Comparison of ENCODE assay signal across 13 cellular contexts in the genomic region with DNA sequence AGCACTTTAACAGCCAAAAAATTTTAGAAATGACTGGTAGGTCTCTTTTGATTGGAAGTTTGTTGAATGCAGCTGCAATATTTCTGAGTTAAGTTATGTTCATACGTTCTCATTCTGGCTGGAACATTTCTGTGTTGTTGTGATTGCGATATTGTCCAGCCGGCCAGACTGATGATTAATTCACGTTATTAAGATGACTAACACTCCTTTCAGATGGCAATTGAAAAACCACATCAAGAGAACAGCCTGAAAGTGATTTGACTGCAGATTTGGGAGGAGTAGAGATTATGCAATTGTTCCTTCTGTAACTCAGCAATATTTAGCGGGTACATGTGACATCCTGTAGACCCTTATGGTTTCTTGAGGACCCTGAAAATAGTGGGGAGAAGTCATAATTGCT.
A peak's percentile ranks its signal among the peaks of the same experiment; 100 is the strongest.
DNase-seq lines count a peak whose midpoint lies in the region; ATAC-seq and TF ChIP-seq lines count a peak whose summit lies in the region.
"Had no signal": no experiment of that assay in that cellular context is flagged by ENCODE, and none has a peak within 500 bp of the region (broad histone marks: within the 10 kb centered on the region; RNA-seq: fewer than 3 reads in every experiment).

No MANE protein-coding gene starts in this region.

- H3K36me3 ChIP-seq in SK-N-SH (replicated peaks in 1 of 2; ENCODE audit: control insufficient read depth in 1 of 2, insufficient read depth in 2 of 2, low read length in 1 of 2), result no peaks in the 10 kb centered on the region
- no peaks in the 10 kb centered on the region for H3K36me3 ChIP-seq in OCI-LY3 (replicated peaks; ENCODE audit: low read depth, low read length)
- H3K36me3 ChIP-seq in fibroblast of lung (ENCODE audit: control insufficient read depth, insufficient read depth, low read length), result no peaks in the 10 kb centered on the region
- H3K36me3 ChIP-seq in upper lobe of left lung, result no peaks in the 10 kb centered on the region

- DNase-seq in SK-N-SH (no peak), fibroblast of lung (ENCODE audit: low read depth in 2 of 2) (peak; percentile 69 to 89), upper lobe of left lung (peak in 1 of 2 donors; percentile 54), immature natural killer cell (no peak), cortex of kidney (lab: John Stamatoyannopoulos, UW) (no peak), T-helper 1 cell (no peak)
- DNase-seq: NCI-H2227 treated with DMSO at 0.1 percent for 48 hours, retina, T-cell had no signal

- H3K27ac ChIP-seq in SK-N-SH (ENCODE audit: low read depth in 2 of 2, low read length in 1 of 2), result no peak overlapping the region
- H3K27ac ChIP-seq in OCI-LY3 (ENCODE audit: low read length), result no peak overlapping the region
- H3K27ac ChIP-seq in fibroblast of lung (ENCODE audit: insufficient read depth, low read length), result no peak overlapping the region
- H3K27ac ChIP-seq in upper lobe of left lung, result peak overlapping the region in 1 of 4 donors; percentile 46

- H3K9ac ChIP-seq in SK-N-SH (no peak overlapping the region), OCI-LY3 (ENCODE audit: low read length) (no peak overlapping the region), fibroblast of lung (ENCODE audit: insufficient read depth, low read length) (no peak overlapping the region)

- no peak overlapping the region for H3K4me2 ChIP-seq in SK-N-SH
- peak overlapping the region; percentile 7; the same call in 1 of the 2 replicates for H3K4me2 ChIP-seq in OCI-LY3 (ENCODE audit: low read length)
- H3K4me2 ChIP-seq in fibroblast of lung (ENCODE audit: extremely low read depth, insufficient read depth, low read length), result no peak overlapping the region

- H3K36me3 Mint-ChIP-seq in immature natural killer cell, result no peaks in the 10 kb centered on the region
- H3K36me3 Mint-ChIP-seq: brain, memory B cell, T-cell had no signal

- TF ChIP-seq EP300 in SK-N-SH (IDR thresholded peaks at IDR 0.05; ENCODE audit: borderline replicate concordance in 1 of 2, low read depth in 1 of 2, low read length in 1 of 2) (no peak), upper lobe of left lung (IDR thresholded peaks at IDR 0.05) (peak in 1 of 4 donors; percentile 66)

- H3K9me3 Mint-ChIP-seq in immature natural killer cell, result no peaks in the 10 kb centered on the region
- H3K9me3 Mint-ChIP-seq: brain, T-cell had no signal

- peaks cover 0 to 2% (median 0%) of the 10 kb centered on the region in 3 donors for H3K27me3 Mint-ChIP-seq in immature natural killer cell (ENCODE audit: low read depth in 3 of 3)

- no peak overlapping the region for H3K4me3 Mint-ChIP-seq in immature natural killer cell
- H3K4me3 Mint-ChIP-seq: brain, memory B cell, T-cell had no signal

- TF ChIP-seq RAD21 in SK-N-SH (IDR thresholded peaks at IDR 0.05; ENCODE audit: low read length), result no peak

- H3K27ac Mint-ChIP-seq in immature natural killer cell, result no peak overlapping the region
- H3K27ac Mint-ChIP-seq: memory B cell, T-cell had no signal

- H2AFZ ChIP-seq in SK-N-SH (ENCODE audit: low read depth) (no peak overlapping the region), OCI-LY3 (ENCODE audit: low read depth, low read length) (no peak overlapping the region), fibroblast of lung (ENCODE audit: low read length) (no peak overlapping the region)

- no peaks in the 10 kb centered on the region for H3K4me1 ChIP-seq in SK-N-SH (ENCODE audit: control insufficient read depth in 1 of 2, insufficient read depth in 2 of 2, low read depth in 1 of 2, low read length in 1 of 2)
- H3K4me1 ChIP-seq in OCI-LY3 (ENCODE audit: low read length), result peaks cover 8% of the 10 kb centered on the region
- no peaks in the 10 kb centered on the region for H3K4me1 ChIP-seq in fibroblast of lung (ENCODE audit: control insufficient read depth, extremely low read depth, insufficient read depth, low read length)
- H3K4me1 ChIP-seq in upper lobe of left lung, result peaks cover 0 to 7% (median 4%) of the 10 kb centered on the region in 4 donors

- H3K9me3 ChIP-seq in SK-N-SH, result no peaks in the 10 kb centered on the region
- H3K9me3 ChIP-seq in OCI-LY3 (ENCODE audit: insufficient read depth, low read length), result no peaks in the 10 kb centered on the region
- no peaks in the 10 kb centered on the region for H3K9me3 ChIP-seq in fibroblast of lung (ENCODE audit: control insufficient read depth, insufficient read depth, low read depth, low read length)
- no peaks in the 10 kb centered on the region for H3K9me3 ChIP-seq in upper lobe of left lung

- ATAC-seq in SK-N-SH treated with all-trans-retinoic acid at 6 μM for 48 hours (no peak), upper lobe of left lung (ENCODE audit: low FRiP score in 2 of 2) (peak; percentile 58 to 92)
- ATAC-seq: T-cell had no signal

- no peak for TF ChIP-seq CTCF in SK-N-SH (IDR thresholded peaks at IDR 0.05)
- TF ChIP-seq CTCF in OCI-LY3 (IDR thresholded peaks at IDR 0.05; ENCODE audit: low read depth, low read length), result no peak
- TF ChIP-seq CTCF in fibroblast of lung (conservative IDR thresholded peaks at IDR 0.05 in 1 of 2, IDR thresholded peaks at IDR 0.05 in 1 of 2; ENCODE audit: low read depth in 1 of 2, low read length in 2 of 2), result no peak
- no peak for TF ChIP-seq CTCF in upper lobe of left lung (IDR thresholded peaks at IDR 0.05)

- 1% methylated on average over 5 of the region's 5 CpGs for WGBS in SK-N-SH (ENCODE audit: low lambda C conversion rate)
- 33 to 34% methylated on average over 5 of the region's 5 CpGs for WGBS in upper lobe of left lung, 2 donors

- H4K20me1 ChIP-seq in SK-N-SH (ENCODE audit: insufficient read depth) (no peaks in the 10 kb centered on the region), OCI-LY3 (ENCODE audit: insufficient read depth, low read length) (no peaks in the 10 kb centered on the region), fibroblast of lung (ENCODE audit: control insufficient read depth, extremely low read depth, insufficient read depth, low read length) (no peaks in the 10 kb centered on the region)

- no peaks in the 10 kb centered on the region for H3K9me2 ChIP-seq in SK-N-SH

- no peaks in the 10 kb centered on the region for H3K79me2 ChIP-seq in SK-N-SH (ENCODE audit: insufficient read depth)
- no peaks in the 10 kb centered on the region for H3K79me2 ChIP-seq in OCI-LY3 (ENCODE audit: low read length)
- H3K79me2 ChIP-seq in fibroblast of lung (ENCODE audit: control insufficient read depth, insufficient read depth, low read length), result no peaks in the 10 kb centered on the region

- POLR2A ChIA-PET in SK-N-SH (lab: Yijun Ruan, JAX), result no interaction called here

- no peak overlapping the region for H3K4me3 ChIP-seq in SK-N-SH (ENCODE audit: low read depth in 2 of 2, low read length in 1 of 2)
- H3K4me3 ChIP-seq in OCI-LY3 (ENCODE audit: low read length), result no peak overlapping the region
- H3K4me3 ChIP-seq in fibroblast of lung (replicated peaks in 1 of 4; ENCODE audit: control extremely low read depth in 1 of 4, insufficient read depth in 1 of 4, low read depth in 3 of 4, low read length in 4 of 4), result no peak overlapping the region
- no peak overlapping the region for H3K4me3 ChIP-seq in upper lobe of left lung

- no peaks in the 10 kb centered on the region; the same call in 1 of the 2 replicates for H3K27me3 ChIP-seq in SK-N-SH (ENCODE audit: insufficient read depth)
- H3K27me3 ChIP-seq in OCI-LY3 (ENCODE audit: low read depth, low read length), result peaks cover 60% of the 10 kb centered on the region
- no peaks in the 10 kb centered on the region for H3K27me3 ChIP-seq in fibroblast of lung (ENCODE audit: control insufficient read depth, insufficient read depth, low read length)
- no peaks in the 10 kb centered on the region for H3K27me3 ChIP-seq in upper lobe of left lung

- H3F3A ChIP-seq in SK-N-SH (replicated peaks; ENCODE audit: insufficient read depth), result no peaks in the 10 kb centered on the region

- no peaks in the 10 kb centered on the region for H3K4me1 Mint-ChIP-seq in immature natural killer cell
- H3K4me1 Mint-ChIP-seq: memory B cell, T-cell had no signal

- TF ChIP-seq POLR2A in upper lobe of left lung (IDR thresholded peaks at IDR 0.05), result no peak

- CTCF ChIA-PET in SK-N-SH (lab: Yijun Ruan, JAX), result interaction anchor here (0.8 to 1.5 kb wide), 2 partner anchors 34 to 103 kb away, joined by 3 to 4 read pairs; no protein-coding TSS in a partner anchor

TF ChIP-seq in SK-N-SH, 30 proteins besides CTCF, POLR2A, EP300 and RAD21:
- TF ChIP-seq NRF1 (IDR thresholded peaks at IDR 0.05; ENCODE audit: low read depth, low read length) (no peak), NFIC (IDR thresholded peaks at IDR 0.05; ENCODE audit: borderline replicate concordance) (no peak), FOSL2 (IDR thresholded peaks at IDR 0.05; ENCODE audit: borderline replicate concordance, low read depth) (peak; percentile 28; the same call in 1 of the 2 replicates), TCF12 (IDR thresholded peaks at IDR 0.05) (peak; percentile 57), JUND (IDR thresholded peaks at IDR 0.05) (peak; percentile 13; the same call in 1 of the 2 replicates)
- TF ChIP-seq, protein P1, sequence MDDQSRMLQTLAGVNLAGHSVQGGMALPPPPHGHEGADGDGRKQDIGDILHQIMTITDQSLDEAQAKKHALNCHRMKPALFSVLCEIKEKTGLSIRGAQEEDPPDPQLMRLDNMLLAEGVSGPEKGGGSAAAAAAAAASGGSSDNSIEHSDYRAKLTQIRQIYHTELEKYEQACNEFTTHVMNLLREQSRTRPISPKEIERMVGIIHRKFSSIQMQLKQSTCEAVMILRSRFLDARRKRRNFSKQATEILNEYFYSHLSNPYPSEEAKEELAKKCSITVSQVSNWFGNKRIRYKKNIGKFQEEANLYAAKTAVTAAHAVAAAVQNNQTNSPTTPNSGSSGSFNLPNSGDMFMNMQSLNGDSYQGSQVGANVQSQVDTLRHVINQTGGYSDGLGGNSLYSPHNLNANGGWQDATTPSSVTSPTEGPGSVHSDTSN (IDR thresholded peaks at IDR 0.05), result peak; percentile 20; the same call in 1 of the 2 replicates

Comparison
In these comparisons a context has a peak if more than half of its experiments do, and no peak if none do; other contexts are left out.
1. DNase-seq: peak in fibroblast of lung (2 of 2); none in SK-N-SH (single experiment), immature natural killer cell (0 of 3), cortex of kidney (single experiment) and T-helper 1 cell (0 of 5).